ENCODE assay signal across 16 cellular contexts in genomic region chr7:131950758-131951157, GRCh38.
"Had no signal": no experiment of that assay in that cellular context is flagged by ENCODE, and none has a peak within 500 bp of the region (broad histone marks: within the 10 kb centered on the region; RNA-seq: fewer than 3 reads in every experiment).

No MANE protein-coding gene starts in this region.

- H3K9ac ChIP-seq: neural progenitor cell had no signal

- H2AFZ ChIP-seq: neural progenitor cell had no signal

- H3K4me2 ChIP-seq: neural progenitor cell had no signal

- ATAC-seq: activated CD8-positive, alpha-beta T cell treated with anti-CD3 and anti-CD28 coated beads, Interleukin-2, amount 10 ng/mL, durations not matched to agents 7 days and 5 days; activated naive CD4-positive, alpha-beta T cell treated with anti-CD3 and anti-CD28 coated beads, Interleukin-2, amount 50 U/mL, for 72 hours; gastroesophageal sphincter; left lobe of liver; pancreas; stimulated activated effector memory CD8-positive, alpha-beta T cell treated with anti-CD3 and anti-CD28 coated beads, Interleukin-12 subunit alpha, Interleukin-12 subunit beta, amount 100 ng/mL, for 72 hours; T-helper 17 cell; WTC11 had no signal

- H3K27me3 ChIP-seq: pancreas had no signal

- H3K4me1 ChIP-seq: pancreas had no signal

- H3K9me3 ChIP-seq: pancreas had no signal

- H3K36me3 ChIP-seq: gastroesophageal sphincter, neural progenitor cell, pancreas had no signal

- DNase-seq: activated CD4-positive, alpha-beta T cell treated with anti-CD3 and anti-CD28 coated beads for 4 hours; activated CD8-positive, alpha-beta memory T cell treated with anti-CD3 and anti-CD28 coated beads, Interleukin-2, amount 50 U/mL, for 4 hours; activated CD8-positive, alpha-beta T cell treated with anti-CD3 and anti-CD28 coated beads, Interleukin-2, amount 10 ng/mL, durations not matched to agents 7 days and 5 days; activated effector memory CD4-positive, alpha-beta T cell treated with anti-CD3 and anti-CD28 coated beads, Interleukin-2, amount 50 U/mL, for 16 hours; activated T-cell treated with anti-CD3 and anti-CD28 coated beads, Interleukin-2, amount 50 U/mL, for 48 hours; effector CD8-positive, alpha-beta T cell; midbrain; pancreas; T-helper 17 cell; trophoblast cell had no signal

- H3K4me3 ChIP-seq: gastroesophageal sphincter, neural progenitor cell, pancreas had no signal

- H3K27ac ChIP-seq: neural progenitor cell, pancreas had no signal
